3 cellular contexts compared by ENCODE assay signal in genomic region chr12:105420046-105420445, GRCh38.
"Had no signal": no experiment of that assay in that cellular context is flagged by ENCODE, and none has a peak within 500 bp of the region (broad histone marks: within the 10 kb centered on the region; RNA-seq: fewer than 3 reads in every experiment).

No MANE protein-coding gene starts in this region.

- DNase-seq: NCI-H2081 treated with DMSO at 0.1 percent for 48 hours had no signal

- H3K27ac ChIP-seq: brain microvascular endothelial cell, cardiac muscle cell had no signal

- H3K4me3 ChIP-seq: cardiac muscle cell had no signal

- H3K36me3 ChIP-seq: brain microvascular endothelial cell, cardiac muscle cell had no signal

- H3K27me3 ChIP-seq: brain microvascular endothelial cell, cardiac muscle cell had no signal
